In genomic region chr2:190408538-190409271, GRCh38 we compare ENCODE assay signal across 8 cellular contexts. TPM values are rescaled to one million over a fixed set of nuclear protein-coding genes. Genes with fewer than 3 reads are reported as not detected.
DNase-seq lines count a peak whose midpoint lies in the region; ATAC-seq and TF ChIP-seq lines count a peak whose summit lies in the region.

No MANE protein-coding gene starts in this region.

- H2AFZ ChIP-seq in KMS-11 (ENCODE audit: low read depth) = peak overlapping the region; percentile 97

- intact Hi-C loops in ascending aorta (cut with DNase I) (no loop called here), gastrocnemius medialis (cut with DNase I; ENCODE audit: low total_unique reads) (no loop called here)

- WGBS in iPS DF 6.9 (ENCODE audit: insufficient coverage, insufficient read length) = no CpG with 5 or more reads among the region's 54 CpGs

- ATAC-seq in GM21723 (IDR thresholded peaks at IDR 0.05; ENCODE audit: unreplicated experiment) (peak; percentile 66), gastrocnemius medialis (peak; percentile 39 to 53)

- H3K36me3 ChIP-seq in ES-I3 (ENCODE audit: insufficient read depth, low read length) = no peaks in the 10 kb centered on the region
- no peaks in the 10 kb centered on the region for H3K36me3 ChIP-seq in KMS-11 (ENCODE audit: insufficient read depth)
- H3K36me3 ChIP-seq in ascending aorta = no peaks in the 10 kb centered on the region
- no peaks in the 10 kb centered on the region for H3K36me3 ChIP-seq in iPS DF 6.9 (ENCODE audit: control insufficient read depth, insufficient read depth, low read length)
- no peaks in the 10 kb centered on the region for H3K36me3 ChIP-seq in gastrocnemius medialis

- H3K79me2 ChIP-seq in KMS-11 (ENCODE audit: insufficient read depth, low read depth) = no peaks in the 10 kb centered on the region

- H3K27ac ChIP-seq in KMS-11 = peak overlapping the region; percentile 60
- H3K27ac ChIP-seq in ascending aorta = peak overlapping the region; percentile 42 to 50
- H3K27ac ChIP-seq in iPS DF 6.9 (ENCODE audit: low read length) = no peak overlapping the region
- H3K27ac ChIP-seq in gastrocnemius medialis = peak overlapping the region; percentile 67 to 78 (median 72)

- in situ Hi-C loops in gastrocnemius medialis (cut with MboI; ENCODE audit: low sequenced_read_pairs in 4 of 4) = no loop called here

- H3K27me3 ChIP-seq in KMS-11 (ENCODE audit: insufficient read depth, low read depth) (no peaks in the 10 kb centered on the region), ascending aorta (no peaks in the 10 kb centered on the region), iPS DF 6.9 (ENCODE audit: control insufficient read depth, insufficient read depth, low read length) (peaks cover 2% of the 10 kb centered on the region; the same call in 1 of the 2 replicates), gastrocnemius medialis (no peaks in the 10 kb centered on the region)

- H3K9ac ChIP-seq in ES-I3 (ENCODE audit: low read depth, low read length) = peak overlapping the region; percentile 75; the same call in 1 of the 2 replicates
- peak overlapping the region; percentile 69 for H3K9ac ChIP-seq in KMS-11

- peak overlapping the region; percentile 95 for H3K4me2 ChIP-seq in KMS-11

- peak; percentile 72 for DNase-seq in T follicular helper cell (ENCODE audit: low read depth)
- DNase-seq in ascending aorta (ENCODE audit: low spot score in 2 of 2) = peak in 1 of 2 donors; percentile 80
- no peak for DNase-seq in iPS DF 6.9 (ENCODE audit: low read depth, low spot score)
- DNase-seq in gastrocnemius medialis = no peak
- no peak for DNase-seq in OCI-M2 (lab: John Stamatoyannopoulos, UW; ENCODE audit: unreplicated experiment)

- peak overlapping the region; percentile 89 for H3K4me3 ChIP-seq in KMS-11 (IDR thresholded peaks at IDR 0.05; ENCODE audit: insufficient read depth, low read depth, low read length)
- peak overlapping the region; percentile 84 to 90 for H3K4me3 ChIP-seq in ascending aorta
- H3K4me3 ChIP-seq in iPS DF 6.9 (ENCODE audit: low read length) = peak overlapping the region; percentile 90
- peak overlapping the region; percentile 64 to 89 (median 78) for H3K4me3 ChIP-seq in gastrocnemius medialis

- H4K20me1 ChIP-seq in KMS-11 (ENCODE audit: insufficient read depth) = no peaks in the 10 kb centered on the region

- H3K9me3 ChIP-seq in ES-I3 (ENCODE audit: control insufficient read depth, insufficient read depth, low read length) (no peaks in the 10 kb centered on the region), ascending aorta (no peaks in the 10 kb centered on the region), iPS DF 6.9 (ENCODE audit: control insufficient read depth, insufficient read depth, low read length) (no peaks in the 10 kb centered on the region), gastrocnemius medialis (no peaks in the 10 kb centered on the region)

- H3K4me1 ChIP-seq in ES-I3 (ENCODE audit: insufficient read depth, low read length) (peaks cover 11% of the 10 kb centered on the region), KMS-11 (ENCODE audit: low read depth, poor library complexity, severe bottlenecking) (peaks cover 11% of the 10 kb centered on the region), ascending aorta (peaks cover 0 to 8% of the 10 kb centered on the region in 2 donors), iPS DF 6.9 (ENCODE audit: control insufficient read depth, insufficient read depth, low read length) (peaks cover 1% of the 10 kb centered on the region; the same call in 1 of the 2 replicates), gastrocnemius medialis (peaks cover 9 to 16% of the 10 kb centered on the region in 2 donors)

- no peak for TF ChIP-seq POLR2A in gastrocnemius medialis (IDR thresholded peaks at IDR 0.05)

- TF ChIP-seq CTCF in KMS-11 (conservative IDR thresholded peaks at IDR 0.05; ENCODE audit: low read depth, low read length) (no peak), ascending aorta (IDR thresholded peaks at IDR 0.05) (peak in 1 of 3 experiments; percentile 10), gastrocnemius medialis (IDR thresholded peaks at IDR 0.05 in 4 of 5, conservative IDR thresholded peaks at IDR 0.05 in 1 of 5) (no peak)

RNA-seq across cellular contexts. Expression of gene MFSD6, which starts 0.6 kb away (rescaled TPM):
- 53.2 TPM for total RNA-seq in ascending aorta
- 10 to 100 TPM in 3 of 4 donors, 1 to 10 TPM in 1; 9.3 to 20.3 (median 12.5) TPM for total RNA-seq in gastrocnemius medialis
